9 cellular contexts compared by ENCODE assay signal in the genomic region with DNA sequence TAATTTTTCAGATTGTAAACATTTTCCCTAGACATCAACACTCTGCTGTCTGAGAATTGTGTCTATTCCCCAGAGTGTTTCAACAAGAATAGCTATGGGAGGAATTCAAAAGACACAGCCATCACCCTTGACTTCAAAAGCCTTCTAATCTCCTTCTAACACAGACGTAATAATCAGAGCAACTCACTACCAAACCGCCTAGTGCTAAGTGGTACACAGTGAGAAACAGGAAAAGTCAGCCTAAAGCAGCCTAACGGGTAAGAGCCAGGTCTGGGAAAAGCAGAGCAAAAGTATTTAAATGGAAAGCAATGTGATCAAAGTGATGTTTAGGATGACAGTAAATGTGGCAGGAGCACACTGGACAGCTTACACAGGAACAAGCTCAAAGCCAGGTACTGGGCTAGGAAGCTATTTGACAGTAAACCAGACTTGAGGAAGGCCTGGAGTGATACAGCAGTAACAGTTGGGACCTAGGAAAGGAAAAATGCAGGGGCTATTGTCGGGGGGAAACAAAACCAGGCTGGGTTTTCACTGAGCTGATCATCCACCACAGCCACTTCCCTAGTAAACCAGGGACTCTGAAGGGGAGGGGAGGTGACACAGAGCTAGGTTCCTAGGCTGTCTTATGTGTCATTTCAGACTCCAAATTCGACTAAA. TPM values are rescaled to one million over a fixed set of nuclear protein-coding genes. Genes with fewer than 3 reads are reported as not detected.
DNase-seq lines count a peak whose midpoint lies in the region; ATAC-seq, FAIRE-seq and TF ChIP-seq lines count a peak whose summit lies in the region.
"Had no signal": no experiment of that assay in that cellular context is flagged by ENCODE, and none has a peak within 500 bp of the region (broad histone marks: within the 10 kb centered on the region; RNA-seq: fewer than 3 reads in every experiment).

No MANE protein-coding gene starts in this region.

- no peak for TF ChIP-seq CTCF in colonic mucosa (IDR thresholded peaks at IDR 0.05)

- POLR2A ChIA-PET in naive thymus-derived CD4-positive, alpha-beta T cell (lab: Charles Lee) = no interaction called here

- ATAC-seq in Right ventricle myocardium inferior (peak; percentile 40), HG03457 (IDR thresholded peaks at IDR 0.05; ENCODE audit: unreplicated experiment) (no peak)
- ATAC-seq in naive thymus-derived CD4-positive, alpha-beta T cell = peak; percentile 51

- H3K9ac ChIP-seq in colonic mucosa (ENCODE audit: low read depth in 2 of 2, low read length in 2 of 2) = no peak overlapping the region

- H3K36me3 ChIP-seq in naive thymus-derived CD4-positive, alpha-beta T cell (ENCODE audit: control insufficient read depth in 2 of 3, insufficient read depth in 3 of 3, low read length in 3 of 3) = no peaks in the 10 kb centered on the region
- H3K36me3 ChIP-seq in colonic mucosa = no peaks in the 10 kb centered on the region

- no peak for DNase-seq in Right ventricle myocardium inferior (ENCODE audit: missing footprints)
- DNase-seq in cardiac septum (ENCODE audit: low spot score) = no peak
- DNase-seq in dermis blood vessel endothelial cell = peak; percentile 43
- no peak for DNase-seq in naive thymus-derived CD4-positive, alpha-beta T cell
- no peak for DNase-seq in H54 (ENCODE audit: insufficient read length, low spot score)
- no peak for DNase-seq in colonic mucosa
- no peak for DNase-seq in AG08396 (ENCODE audit: low spot score)
- DNase-seq: T-helper 1 cell had no signal

- intact Hi-C loops in Right ventricle myocardium inferior (cut with DNase I) = no loop called here
- intact Hi-C loops in cardiac septum (cut with DNase I) = no loop called here
- intact Hi-C loops in naive thymus-derived CD4-positive, alpha-beta T cell (cut with micrococcal nuclease) = no loop called here
- intact Hi-C loops in colonic mucosa (cut with DNase I) = no loop called here

- no peaks in the 10 kb centered on the region for H3K9me3 ChIP-seq in naive thymus-derived CD4-positive, alpha-beta T cell (ENCODE audit: control insufficient read depth in 2 of 3, low read length in 3 of 3)
- no peaks in the 10 kb centered on the region for H3K9me3 ChIP-seq in colonic mucosa

- no peak for TF ChIP-seq POLR2A in H54 (IDR thresholded peaks at IDR 0.05; ENCODE audit: low read depth, low read length)

- no peak for FAIRE-seq in H54 (lab: Jason Lieb, UNC)

- peaks cover 0 to 17% (median 7%) of the 10 kb centered on the region in 5 donors for H3K36me3 Mint-ChIP-seq in naive thymus-derived CD4-positive, alpha-beta T cell

- CTCF ChIA-PET in naive thymus-derived CD4-positive, alpha-beta T cell (lab: Charles Lee) = interaction anchor here (0.5 to 1.7 kb wide), 2 partner anchors 8 to 103 kb away, joined by 3 to 4 read pairs; no protein-coding TSS in a partner anchor

- H3K4me3 Mint-ChIP-seq in naive thymus-derived CD4-positive, alpha-beta T cell = no peak overlapping the region

- no peak overlapping the region for H3K27ac ChIP-seq in naive thymus-derived CD4-positive, alpha-beta T cell (ENCODE audit: low read depth, low read length)
- no peak overlapping the region for H3K27ac ChIP-seq in colonic mucosa

- H3K27me3 Mint-ChIP-seq in naive thymus-derived CD4-positive, alpha-beta T cell = peaks cover 0 to under 1% (median 0%) of the 10 kb centered on the region in 5 donors

- no peaks in the 10 kb centered on the region for H3K4me1 ChIP-seq in naive thymus-derived CD4-positive, alpha-beta T cell (ENCODE audit: control insufficient read depth in 2 of 2, insufficient read depth in 2 of 2, low read length in 2 of 2)
- H3K4me1 ChIP-seq in colonic mucosa = no peaks in the 10 kb centered on the region

- no peak overlapping the region for H3K4me3 ChIP-seq in naive thymus-derived CD4-positive, alpha-beta T cell (ENCODE audit: low read length)
- H3K4me3 ChIP-seq in colonic mucosa = no peak overlapping the region

- H3K27me3 ChIP-seq in naive thymus-derived CD4-positive, alpha-beta T cell (ENCODE audit: control insufficient read depth in 2 of 2, insufficient read depth in 2 of 2, low read length in 2 of 2) = no peaks in the 10 kb centered on the region
- no peaks in the 10 kb centered on the region for H3K27me3 ChIP-seq in colonic mucosa

- H3K4me1 Mint-ChIP-seq in naive thymus-derived CD4-positive, alpha-beta T cell = peaks cover 0 to 14% (median 9%) of the 10 kb centered on the region in 7 donors

- H3K9me3 Mint-ChIP-seq in naive thymus-derived CD4-positive, alpha-beta T cell = no peaks in the 10 kb centered on the region

- no peak overlapping the region for H3K27ac Mint-ChIP-seq in naive thymus-derived CD4-positive, alpha-beta T cell

RNA-seq across cellular contexts. Expression of gene CORO1C, which starts 29.4 kb away (rescaled TPM):
- total RNA-seq in Right ventricle myocardium inferior (76.4 TPM), cardiac septum (74.7 TPM), dermis blood vessel endothelial cell (131 and 213 TPM in 2 replicates), colonic mucosa (100 to 1,000 TPM; 112 to 166 TPM)
- total RNA-seq in naive thymus-derived CD4-positive, alpha-beta T cell = 10 to 100 TPM in 3 of 5 experiments, 1 to 10 TPM in 2; 7.6 to 71.8 (median 15.7) TPM
- polyA plus RNA-seq in naive thymus-derived CD4-positive, alpha-beta T cell = 1 to 10 TPM; 2.5 to 4.0 TPM
